In the genomic region with DNA sequence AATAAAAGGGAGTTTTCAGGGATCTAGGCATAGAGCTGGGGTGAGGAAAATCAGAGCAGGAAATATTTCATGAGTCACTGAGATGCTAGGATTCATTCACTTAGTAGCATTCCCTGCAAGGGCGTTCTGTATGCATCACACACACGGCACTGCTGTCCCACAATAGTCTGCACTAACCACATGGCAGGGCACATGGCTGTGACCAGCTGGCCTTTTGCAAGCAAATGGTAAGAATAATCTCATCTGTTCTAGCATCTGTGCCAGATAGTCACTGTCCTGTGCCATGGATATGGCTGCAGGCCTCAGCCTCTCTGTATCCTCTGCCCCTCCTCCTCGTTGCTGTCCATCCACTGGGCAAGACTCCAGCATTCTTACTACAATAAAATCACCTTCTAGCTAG, we compare ENCODE assay signal across 11 cellular contexts. TPM values are rescaled to one million over a fixed set of nuclear protein-coding genes. Genes with fewer than 3 reads are reported as not detected.
DNase-seq lines count a peak whose midpoint lies in the region; ATAC-seq, FAIRE-seq and TF ChIP-seq lines count a peak whose summit lies in the region.
"Had no signal": no experiment of that assay in that cellular context is flagged by ENCODE, and none has a peak within 500 bp of the region (broad histone marks: within the 10 kb centered on the region; RNA-seq: fewer than 3 reads in every experiment).

No MANE protein-coding gene starts in this region.

- H3K4me3 Mint-ChIP-seq in activated T-cell treated with anti-CD3 and anti-CD28 coated beads, Interleukin-2, amount 50 U/mL, for 72 hours: no peak overlapping the region
- H3K4me3 Mint-ChIP-seq: mesothelial cell of epicardium had no signal

- no peaks in the 10 kb centered on the region for H3K36me3 Mint-ChIP-seq in activated T-cell treated with anti-CD3 and anti-CD28 coated beads, Interleukin-2, amount 50 U/mL, for 72 hours (ENCODE audit: insufficient read depth in 2 of 2)

- peak; percentile 98 for FAIRE-seq in keratinocyte (lab: Jason Lieb, UNC)

- peak overlapping the region; percentile 83 for H2AFZ ChIP-seq in keratinocyte (ENCODE audit: control insufficient read depth, low read length)

- peaks cover 43% of the 10 kb centered on the region for H3K4me1 ChIP-seq in keratinocyte (ENCODE audit: control insufficient read depth, extremely low read depth, insufficient read depth, low read length)
- peaks cover 66% of the 10 kb centered on the region for H3K4me1 ChIP-seq in suprapubic skin

- no peak overlapping the region for H3K4me3 ChIP-seq in HFF-Myc (replicated peaks; ENCODE audit: low read depth, low read length)
- no peak overlapping the region for H3K4me3 ChIP-seq in keratinocyte (ENCODE audit: control insufficient read depth in 2 of 3, extremely low read depth in 1 of 3, insufficient read depth in 2 of 3, low read depth in 1 of 3, low read length in 3 of 3)
- H3K4me3 ChIP-seq in suprapubic skin: no peak overlapping the region

- peak overlapping the region; percentile 74 for H3K4me2 ChIP-seq in keratinocyte (ENCODE audit: control insufficient read depth, extremely low read depth, insufficient read depth, low read depth, low read length)

- H3K9me3 ChIP-seq in keratinocyte (ENCODE audit: control insufficient read depth, low read depth, low read length): no peaks in the 10 kb centered on the region
- H3K9me3 ChIP-seq in suprapubic skin: no peaks in the 10 kb centered on the region

- TF ChIP-seq POLR2A in suprapubic skin (IDR thresholded peaks at IDR 0.05): no peak

- H3K4me1 Mint-ChIP-seq in activated T-cell treated with anti-CD3 and anti-CD28 coated beads, Interleukin-2, amount 50 U/mL, for 72 hours (ENCODE audit: low read depth): peaks cover 10% of the 10 kb centered on the region

- TF ChIP-seq EP300 in suprapubic skin (IDR thresholded peaks at IDR 0.05): no peak

- 34% methylated on average over 3 of the region's 3 CpGs for WGBS in suprapubic skin

- no peaks in the 10 kb centered on the region for H4K20me1 ChIP-seq in keratinocyte (ENCODE audit: control insufficient read depth, extremely low read depth, insufficient read depth, low read length)

- no peak overlapping the region for H3K27ac Mint-ChIP-seq in activated T-cell treated with anti-CD3 and anti-CD28 coated beads, Interleukin-2, amount 50 U/mL, for 72 hours

- peaks cover 1 to 8% of the 10 kb centered on the region in 2 experiments for H3K36me3 ChIP-seq in keratinocyte (ENCODE audit: control insufficient read depth in 2 of 2, extremely low read depth in 1 of 2, insufficient read depth in 2 of 2, low read length in 2 of 2)
- H3K36me3 ChIP-seq in suprapubic skin: peaks cover 22% of the 10 kb centered on the region

- peaks cover 11% of the 10 kb centered on the region for H3K27me3 Mint-ChIP-seq in activated T-cell treated with anti-CD3 and anti-CD28 coated beads, Interleukin-2, amount 50 U/mL, for 72 hours (ENCODE audit: low read depth)

- peak overlapping the region; percentile 55 for H3K9ac ChIP-seq in keratinocyte (ENCODE audit: control insufficient read depth, extremely low read depth, insufficient read depth, low read length)

- TF ChIP-seq CTCF in HFF-Myc (IDR thresholded peaks at IDR 0.05; ENCODE audit: low read depth, low read length, missing control alignments): no peak
- no peak for TF ChIP-seq CTCF in keratinocyte (optimal IDR thresholded peaks at IDR 0.05 in 1 of 3, IDR thresholded peaks at IDR 0.05 in 1 of 3, conservative IDR thresholded peaks at IDR 0.05 in 1 of 3; ENCODE audit: extremely low read depth in 1 of 3, insufficient read depth in 2 of 3, low read length in 3 of 3)
- TF ChIP-seq CTCF in suprapubic skin (IDR thresholded peaks at IDR 0.05): no peak

- no peaks in the 10 kb centered on the region for H3K9me3 Mint-ChIP-seq in activated T-cell treated with anti-CD3 and anti-CD28 coated beads, Interleukin-2, amount 50 U/mL, for 72 hours
- H3K9me3 Mint-ChIP-seq: mesothelial cell of epicardium had no signal

- peak overlapping the region; percentile 64 for H3K27ac ChIP-seq in keratinocyte (ENCODE audit: control insufficient read depth, insufficient read depth, low read length)
- peak overlapping the region; percentile 92 for H3K27ac ChIP-seq in suprapubic skin

- no peaks in the 10 kb centered on the region for H3K79me2 ChIP-seq in keratinocyte (ENCODE audit: control insufficient read depth, insufficient read depth, low read length)

- no peaks in the 10 kb centered on the region for H3K9me1 ChIP-seq in keratinocyte (ENCODE audit: control insufficient read depth, extremely low read depth, insufficient read depth, low read length)

- no peaks in the 10 kb centered on the region for H3K27me3 ChIP-seq in keratinocyte (ENCODE audit: control insufficient read depth, extremely low read depth, insufficient read depth, low read length)
- H3K27me3 ChIP-seq in suprapubic skin: no peaks in the 10 kb centered on the region

- DNase-seq in HFF-Myc (ENCODE audit: extremely low read depth, low read depth) (peak; percentile 78), astrocyte of the hippocampus (ENCODE audit: low read depth, low spot score) (peak; percentile 76), keratinocyte (ENCODE audit: low read depth, low spot score) (no peak), suprapubic skin (ENCODE audit: low spot score in 2 of 2) (no peak), NCI-H510A (lab: John Stamatoyannopoulos, UW) (no peak)
- DNase-seq in activated T-cell treated with anti-CD3 and anti-CD28 coated beads, Interleukin-2, amount 50 U/mL, for 1 hour: no peak
- no peak for DNase-seq in activated T-cell treated with anti-CD3 and anti-CD28 coated beads, Interleukin-2, amount 50 U/mL, for 72 hours
- DNase-seq: activated T-cell treated with anti-CD3 and anti-CD28 coated beads, Interleukin-2, amount 50 U/mL, for 48 hours; NCI-H2171 treated with DMSO at 0.1 percent for 48 hours had no signal

- dilution Hi-C loops in keratinocyte (cut with MboI; ENCODE audit: extremely low pct_ligation_motif_present, low sequenced_read_pairs): no loop called here

- ATAC-seq in activated T-cell treated with anti-CD3 and anti-CD28 coated beads, Interleukin-2, amount 50 U/mL, for 72 hours (replicated peaks in 1 of 2): no peak
- ATAC-seq in HG03025 (IDR thresholded peaks at IDR 0.05; ENCODE audit: low FRiP score, unreplicated experiment): no peak

RNA-seq across cellular contexts. Expression of a gene that starts 37.8 kb away (rescaled TPM):
- 9.3 to 11.3 TPM (median 11.2 TPM) in 3 replicates for polyA plus RNA-seq in keratinocyte
- polyA plus RNA-seq in keratinocyte (2011; ENCODE audit: low read depth): 7.9 TPM
- 8.5 and 12.4 TPM in 2 replicates for polyA plus RNA-seq in keratinocyte (2011; cell fraction: cytosol; rRNA removed)
- polyA plus RNA-seq in keratinocyte (2011; cell fraction: nucleus; rRNA removed): 17.8 and 22.0 TPM in 2 replicates
- polyA plus RNA-seq in keratinocyte (2012; ENCODE audit: low replicate concordance): 5.5 and 8.0 TPM in 2 replicates
- 16.0 to 20.6 TPM (median 16.2 TPM) in 3 replicates for polyA minus RNA-seq in keratinocyte
- 5.9 TPM for polyA minus RNA-seq in keratinocyte (2011; cell fraction: cytosol; rRNA and poly(A)+ RNA removed)
- polyA minus RNA-seq in keratinocyte (2011; cell fraction: nucleus; rRNA and poly(A)+ RNA removed): 16.7 and 20.6 TPM in 2 replicates
- total RNA-seq in suprapubic skin: 100 to 1,000 TPM in 2 of 4 donors, 10 to 100 TPM in 2; 75.6 to 159 (median 105) TPM
- total RNA-seq in activated T-cell treated with anti-CD3 and anti-CD28 coated beads, Interleukin-2, amount 50 U/mL, for 72 hours: under 1 TPM; 0.19 to 0.31 TPM

Comparison
In these comparisons a context has a peak if more than half of its experiments do, and no peak if none do; other contexts are left out.
1. DNase-seq: peak in HFF-Myc (single experiment) and astrocyte of the hippocampus (single experiment); none in keratinocyte (single experiment), suprapubic skin (0 of 2), activated T-cell treated with anti-CD3 and anti-CD28 coated beads, Interleukin-2, amount 50 U/mL, for 1 hour (single experiment), activated T-cell treated with anti-CD3 and anti-CD28 coated beads, Interleukin-2, amount 50 U/mL, for 72 hours (0 of 2) and NCI-H510A (single experiment).
2. RNA of a gene that starts 37.8 kb away (total RNA-seq): 75.6 to 159 TPM in suprapubic skin; 0.19 to 0.31 TPM in activated T-cell treated with anti-CD3 and anti-CD28 coated beads, Interleukin-2, amount 50 U/mL, for 72 hours; every median in the first group is over 10 times any median in the second.